Comparison of ENCODE assay signal across 2 cellular contexts in genomic region chr2:126750506-126750905, GRCh38.
A peak's percentile ranks its signal among the peaks of the same experiment; 100 is the strongest.
TF ChIP-seq lines count a peak whose summit lies in the region.

No MANE protein-coding gene starts in this region.

TF ChIP-seq in HepG2, 621 proteins besides CTCF, POLR2A, EP300 and RAD21 (continued from another document):
- TF ChIP-seq ZBED4 (CRISPR knock-in tag; IDR thresholded peaks at IDR 0.05; ENCODE audit: borderline replicate concordance) (no peak), MAFK (conservative IDR thresholded peaks at IDR 0.05 in 1 of 2, IDR thresholded peaks at IDR 0.05 in 1 of 2; ENCODE audit: low read length in 2 of 2) (peak; percentile 91 to 96)

TF ChIP-seq in K562, 482 proteins besides CTCF, POLR2A, EP300 and RAD21 (continued from another document):
- no peak for TF ChIP-seq L3MBTL2 (IDR thresholded peaks at IDR 0.05)
- peak; percentile 51; the same call in 1 of the 2 replicates for TF ChIP-seq MAFK (IDR thresholded peaks at IDR 0.05; ENCODE audit: low read length)
- no peak for TF ChIP-seq FOXM1 (IDR thresholded peaks at IDR 0.05; ENCODE audit: low read depth)
- no peak for TF ChIP-seq FOXM1 (CRISPR knock-in tag; IDR thresholded peaks at IDR 0.05; ENCODE audit: low read depth)
TF ChIP-seq in K562: peak in this region for 5.
